1 cellular context compared by ENCODE assay signal in genomic region chr7:99265848-99266247, GRCh38.
TF ChIP-seq lines count a peak whose summit lies in the region.

No MANE protein-coding gene starts in this region.

TF ChIP-seq in IMR-90, 13 proteins besides CTCF, POLR2A, EP300 and RAD21 (continued from another document):
- TF ChIP-seq USF2 (IDR thresholded peaks at IDR 0.05; ENCODE audit: low read depth, low read length) (no peak), NFE2L2 (IDR thresholded peaks at IDR 0.05; ENCODE audit: low read depth, low read length) (no peak), BHLHE40 (IDR thresholded peaks at IDR 0.05; ENCODE audit: low read depth, low read length) (no peak), RFX5 (IDR thresholded peaks at IDR 0.05; ENCODE audit: low read depth, low read length) (no peak), MXI1 (IDR thresholded peaks at IDR 0.05; ENCODE audit: borderline replicate concordance, low read depth, low read length) (no peak), CHD1 (IDR thresholded peaks at IDR 0.05; ENCODE audit: low read depth, low read length) (no peak)
- TF ChIP-seq, protein P1, sequence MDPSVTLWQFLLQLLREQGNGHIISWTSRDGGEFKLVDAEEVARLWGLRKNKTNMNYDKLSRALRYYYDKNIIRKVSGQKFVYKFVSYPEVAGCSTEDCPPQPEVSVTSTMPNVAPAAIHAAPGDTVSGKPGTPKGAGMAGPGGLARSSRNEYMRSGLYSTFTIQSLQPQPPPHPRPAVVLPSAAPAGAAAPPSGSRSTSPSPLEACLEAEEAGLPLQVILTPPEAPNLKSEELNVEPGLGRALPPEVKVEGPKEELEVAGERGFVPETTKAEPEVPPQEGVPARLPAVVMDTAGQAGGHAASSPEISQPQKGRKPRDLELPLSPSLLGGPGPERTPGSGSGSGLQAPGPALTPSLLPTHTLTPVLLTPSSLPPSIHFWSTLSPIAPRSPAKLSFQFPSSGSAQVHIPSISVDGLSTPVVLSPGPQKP (IDR thresholded peaks at IDR 0.05; ENCODE audit: borderline replicate concordance, low read depth, low read length), result no peak
